Comparison of ENCODE assay signal across 1 cellular context in genomic region chr4:32700838-32701237, GRCh38.
TF ChIP-seq lines count a peak whose summit lies in the region.

No MANE protein-coding gene starts in this region.

TF ChIP-seq in HepG2, 621 proteins besides CTCF, POLR2A, EP300 and RAD21 (continued from another document and continues in another):
- TF ChIP-seq ZBTB34 (CRISPR knock-in tag; IDR thresholded peaks at IDR 0.05) (peak; percentile 74), NBN (conservative IDR thresholded peaks at IDR 0.05) (no peak), GPBP1L1 (CRISPR knock-in tag; IDR thresholded peaks at IDR 0.05) (no peak), ZNF281 (CRISPR knock-in tag; IDR thresholded peaks at IDR 0.05; ENCODE audit: borderline replicate concordance) (no peak), SIN3A (IDR thresholded peaks at IDR 0.05; ENCODE audit: borderline replicate concordance, low read depth, low read length) (no peak), TCF12 (IDR thresholded peaks at IDR 0.05) (no peak), TCF12 (CRISPR knock-in tag; IDR thresholded peaks at IDR 0.05) (no peak), ZNF776 (CRISPR knock-in tag; IDR thresholded peaks at IDR 0.05) (no peak), AKAP8 (CRISPR knock-in tag; IDR thresholded peaks at IDR 0.05) (no peak), ZNF180 (CRISPR knock-in tag; IDR thresholded peaks at IDR 0.05; ENCODE audit: borderline replicate concordance, low read depth) (no peak), ZNF101 (CRISPR knock-in tag; IDR thresholded peaks at IDR 0.05; ENCODE audit: borderline replicate concordance, low read depth) (no peak), ZFP90 (CRISPR knock-in tag; IDR thresholded peaks at IDR 0.05; ENCODE audit: borderline replicate concordance) (no peak), ZNF354B (CRISPR knock-in tag; IDR thresholded peaks at IDR 0.05) (no peak), HOMEZ (CRISPR knock-in tag; IDR thresholded peaks at IDR 0.05; ENCODE audit: low read depth) (no peak), FOXA3 (CRISPR knock-in tag; IDR thresholded peaks at IDR 0.05) (peak; percentile 42), CCAR2 (optimal IDR thresholded peaks at IDR 0.05; ENCODE audit: low read depth, low read length) (no peak), MED8 (CRISPR knock-in tag; IDR thresholded peaks at IDR 0.05; ENCODE audit: insufficient replicate concordance) (no peak), SALL1 (CRISPR knock-in tag; IDR thresholded peaks at IDR 0.05) (peak; percentile 27; the same call in 1 of the 2 replicates), ZBTB37 (CRISPR knock-in tag; IDR thresholded peaks at IDR 0.05) (peak; percentile 63; the same call in 1 of the 2 replicates), CENPT (CRISPR knock-in tag; IDR thresholded peaks at IDR 0.05; ENCODE audit: low read depth) (no peak), SATB2 (CRISPR knock-in tag; IDR thresholded peaks at IDR 0.05) (no peak), ZNF451 (CRISPR knock-in tag; IDR thresholded peaks at IDR 0.05) (no peak), RERE (CRISPR knock-in tag; IDR thresholded peaks at IDR 0.05; ENCODE audit: low read depth) (no peak), ZNF782 (CRISPR knock-in tag; IDR thresholded peaks at IDR 0.05; ENCODE audit: borderline replicate concordance) (no peak), SNAPC2 (CRISPR knock-in tag; IDR thresholded peaks at IDR 0.05) (no peak), ZNF639 (CRISPR knock-in tag; conservative IDR thresholded peaks at IDR 0.05) (no peak), SP5 (CRISPR knock-in tag; IDR thresholded peaks at IDR 0.05; ENCODE audit: borderline replicate concordance, low read depth) (no peak), DR1 (CRISPR knock-in tag; IDR thresholded peaks at IDR 0.05) (no peak), RNF219 (CRISPR knock-in tag; IDR thresholded peaks at IDR 0.05) (no peak), REXO4 (CRISPR knock-in tag; IDR thresholded peaks at IDR 0.05; ENCODE audit: borderline replicate concordance) (no peak), ZSCAN31 (CRISPR knock-in tag; IDR thresholded peaks at IDR 0.05; ENCODE audit: low read depth) (no peak), RARA (CRISPR knock-in tag; IDR thresholded peaks at IDR 0.05) (peak; percentile 24; the same call in 1 of the 2 replicates), PAXIP1 (CRISPR knock-in tag; conservative IDR thresholded peaks at IDR 0.05) (peak; percentile 39), RAD51 (IDR thresholded peaks at IDR 0.05; ENCODE audit: borderline replicate concordance) (no peak), ZNF644 (CRISPR knock-in tag; IDR thresholded peaks at IDR 0.05; ENCODE audit: low read depth) (peak; percentile 58; the same call in 1 of the 2 replicates), ZNF781 (CRISPR knock-in tag; IDR thresholded peaks at IDR 0.05; ENCODE audit: borderline replicate concordance, not compliant biosample characterization) (no peak)
